ENCODE assay signal across 8 cellular contexts in genomic region chr11:88337342-88338222, GRCh38. TPM values are rescaled to one million over a fixed set of nuclear protein-coding genes. Genes with fewer than 3 reads are reported as not detected.
DNase-seq lines count a peak whose midpoint lies in the region; ATAC-seq and TF ChIP-seq lines count a peak whose summit lies in the region.

CTSC (minus strand) TSS chr11:88337736; CDS start chr11:88337672, 64 bp downstream.

- TF ChIP-seq CTCF in gastrocnemius medialis (IDR thresholded peaks at IDR 0.05 in 4 of 5, conservative IDR thresholded peaks at IDR 0.05 in 1 of 5), result peak in 1 of 5 experiments; percentile 18

- in situ Hi-C loops in gastrocnemius medialis (cut with MboI; ENCODE audit: low sequenced_read_pairs in 4 of 4), result no loop called here

- H3K4me1 ChIP-seq in gastrocnemius medialis, result peaks cover 5 to 13% of the 10 kb centered on the region in 2 donors

- DNase-seq in NCI-H2029 treated with DMSO at 0.1 percent for 48 hours (lab: John Stamatoyannopoulos, UW) (peak; percentile 82), T-helper 9 cell (peak; percentile 84), astrocyte of the hippocampus (ENCODE audit: low read depth, low spot score) (peak; percentile 93), iPS DF 19.7 (ENCODE audit: low read depth, low spot score) (peak; percentile 54), gastrocnemius medialis (peak; percentile 89 to 90), cerebellar cortex (ENCODE audit: low spot score) (no peak)

- H3K27me3 ChIP-seq in gastrocnemius medialis, result no peaks in the 10 kb centered on the region

- H3K9me3 ChIP-seq in gastrocnemius medialis, result no peaks in the 10 kb centered on the region

- ATAC-seq in GM18511 (IDR thresholded peaks at IDR 0.05; ENCODE audit: unreplicated experiment) (peak; percentile 87), HG02938 (IDR thresholded peaks at IDR 0.05; ENCODE audit: unreplicated experiment) (peak; percentile 85), gastrocnemius medialis (peak; percentile 87 to 90)

- TF ChIP-seq POLR2A in gastrocnemius medialis (IDR thresholded peaks at IDR 0.05), result peak; percentile 62 to 66

- H3K27ac ChIP-seq in gastrocnemius medialis, result peak within 1 kb of the TSS; percentile 81 to 89 (median 86)

- H3K4me3 ChIP-seq in gastrocnemius medialis, result peak within 1 kb of the TSS; percentile 69 to 94 (median 88)

- H3K36me3 ChIP-seq in gastrocnemius medialis, result no peaks in the 10 kb centered on the region

- intact Hi-C loops in gastrocnemius medialis (cut with DNase I; ENCODE audit: low total_unique reads), result loop anchor here (5.0 kb wide), 1 partner anchor 45 kb away; no protein-coding TSS in a partner anchor

RNA-seq across cellular contexts. Expression of gene CTSC, which starts in this region (rescaled TPM):
- total RNA-seq in gastrocnemius medialis, result 10 to 100 TPM in 3 of 4 donors, 1 to 10 TPM in 1; 7.0 to 16.7 (median 13.5) TPM
